ENCODE assay signal across 1 cellular context in the genomic region with DNA sequence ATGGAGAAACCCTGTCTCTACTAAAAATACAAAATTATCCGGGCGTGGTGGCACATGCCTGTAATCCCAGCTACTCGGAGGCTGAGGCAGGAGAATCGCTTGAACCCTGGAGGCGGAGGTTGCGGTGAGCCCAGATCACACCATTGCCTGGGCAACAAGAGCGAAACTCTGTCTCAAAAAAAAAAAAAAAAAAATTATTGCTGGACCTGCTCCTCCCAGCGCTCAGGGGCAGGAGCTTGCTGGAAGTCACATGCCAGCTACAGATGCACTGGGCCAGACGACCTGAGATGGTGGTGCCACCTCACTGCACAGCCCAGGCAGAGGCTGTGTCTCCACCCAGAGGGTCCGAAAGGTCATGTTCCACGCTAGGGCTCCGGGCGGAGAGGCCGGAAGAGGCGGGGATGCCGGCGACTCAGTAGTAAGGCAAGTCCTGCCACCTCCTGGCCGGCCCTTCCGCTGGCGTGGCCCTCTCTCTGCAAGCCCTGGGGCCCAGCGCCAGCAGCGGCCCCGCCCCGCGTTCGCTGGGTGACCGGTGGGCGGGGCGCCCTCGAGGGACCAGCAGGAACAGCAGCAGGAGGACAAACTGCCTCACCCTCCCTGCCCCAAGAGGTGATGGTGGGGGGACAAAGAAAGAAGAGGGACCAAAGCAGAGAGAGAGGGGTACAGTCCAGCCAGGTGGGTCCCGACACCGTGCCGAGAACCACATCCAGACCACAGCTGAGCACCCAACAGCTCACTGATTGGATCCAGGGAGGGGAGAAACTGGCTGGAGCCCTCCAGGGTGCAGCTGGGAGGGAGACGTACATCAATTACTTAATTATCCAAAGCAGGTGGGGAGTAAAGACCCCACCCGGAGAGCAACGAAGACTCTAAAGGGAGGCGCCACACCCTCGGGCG.
TF ChIP-seq lines count a peak whose summit lies in the region.

No MANE protein-coding gene starts in this region.

TF ChIP-seq in K562, 482 proteins besides CTCF, POLR2A, EP300 and RAD21 (continued from another document and continues in another):
- TF ChIP-seq, protein P1, sequence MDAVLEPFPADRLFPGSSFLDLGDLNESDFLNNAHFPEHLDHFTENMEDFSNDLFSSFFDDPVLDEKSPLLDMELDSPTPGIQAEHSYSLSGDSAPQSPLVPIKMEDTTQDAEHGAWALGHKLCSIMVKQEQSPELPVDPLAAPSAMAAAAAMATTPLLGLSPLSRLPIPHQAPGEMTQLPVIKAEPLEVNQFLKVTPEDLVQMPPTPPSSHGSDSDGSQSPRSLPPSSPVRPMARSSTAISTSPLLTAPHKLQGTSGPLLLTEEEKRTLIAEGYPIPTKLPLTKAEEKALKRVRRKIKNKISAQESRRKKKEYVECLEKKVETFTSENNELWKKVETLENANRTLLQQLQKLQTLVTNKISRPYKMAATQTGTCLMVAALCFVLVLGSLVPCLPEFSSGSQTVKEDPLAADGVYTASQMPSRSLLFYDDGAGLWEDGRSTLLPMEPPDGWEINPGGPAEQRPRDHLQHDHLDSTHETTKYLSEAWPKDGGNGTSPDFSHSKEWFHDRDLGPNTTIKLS (IDR thresholded peaks at IDR 0.05; ENCODE audit: borderline replicate concordance, low read depth): peak; percentile 94
- no peak for TF ChIP-seq IRF2 (CRISPR knock-in tag; IDR thresholded peaks at IDR 0.05)
- TF ChIP-seq ZBTB17 (CRISPR knock-in tag; IDR thresholded peaks at IDR 0.05): no peak
- TF ChIP-seq ZBTB11 (CRISPR knock-in tag; IDR thresholded peaks at IDR 0.05): peak; percentile 79 to 92 (median 91); a peak in 5 of 6 replicates
- no peak for TF ChIP-seq CHD4 (IDR thresholded peaks at IDR 0.05; ENCODE audit: insufficient read depth, insufficient replicate concordance, low read depth, low read length, poor library complexity, severe bottlenecking)
- no peak for TF ChIP-seq WHSC1 (IDR thresholded peaks at IDR 0.05; ENCODE audit: low read length)
- no peak for TF ChIP-seq HIVEP1 (CRISPR knock-in tag; IDR thresholded peaks at IDR 0.05)
- TF ChIP-seq HNRNPH1 (optimal IDR thresholded peaks at IDR 0.05; ENCODE audit: low read depth, low read length): no peak
- TF ChIP-seq E2F3 (CRISPR knock-in tag; IDR thresholded peaks at IDR 0.05): no peak
- TF ChIP-seq ELF4 (CRISPR knock-in tag; IDR thresholded peaks at IDR 0.05): peak; percentile 60; the same call in 1 of the 2 replicates
- TF ChIP-seq NR4A1 (CRISPR knock-in tag; IDR thresholded peaks at IDR 0.05): no peak
- TF ChIP-seq NR4A1 (tag; IDR thresholded peaks at IDR 0.05): no peak
- peak; percentile 66 for TF ChIP-seq SMARCA4 (IDR thresholded peaks at IDR 0.05)
- TF ChIP-seq ZKSCAN1 (IDR thresholded peaks at IDR 0.05; ENCODE audit: low read depth, low read length): no peak
- TF ChIP-seq TEAD2 (tag; IDR thresholded peaks at IDR 0.05): no peak
- TF ChIP-seq ZNF311 (CRISPR knock-in tag; IDR thresholded peaks at IDR 0.05): no peak
- TF ChIP-seq CTBP1 (IDR thresholded peaks at IDR 0.05; ENCODE audit: borderline replicate concordance): peak; percentile 90
- TF ChIP-seq MED1 (CRISPR knock-in tag; IDR thresholded peaks at IDR 0.05; ENCODE audit: borderline replicate concordance): no peak
- TF ChIP-seq, protein P2, sequence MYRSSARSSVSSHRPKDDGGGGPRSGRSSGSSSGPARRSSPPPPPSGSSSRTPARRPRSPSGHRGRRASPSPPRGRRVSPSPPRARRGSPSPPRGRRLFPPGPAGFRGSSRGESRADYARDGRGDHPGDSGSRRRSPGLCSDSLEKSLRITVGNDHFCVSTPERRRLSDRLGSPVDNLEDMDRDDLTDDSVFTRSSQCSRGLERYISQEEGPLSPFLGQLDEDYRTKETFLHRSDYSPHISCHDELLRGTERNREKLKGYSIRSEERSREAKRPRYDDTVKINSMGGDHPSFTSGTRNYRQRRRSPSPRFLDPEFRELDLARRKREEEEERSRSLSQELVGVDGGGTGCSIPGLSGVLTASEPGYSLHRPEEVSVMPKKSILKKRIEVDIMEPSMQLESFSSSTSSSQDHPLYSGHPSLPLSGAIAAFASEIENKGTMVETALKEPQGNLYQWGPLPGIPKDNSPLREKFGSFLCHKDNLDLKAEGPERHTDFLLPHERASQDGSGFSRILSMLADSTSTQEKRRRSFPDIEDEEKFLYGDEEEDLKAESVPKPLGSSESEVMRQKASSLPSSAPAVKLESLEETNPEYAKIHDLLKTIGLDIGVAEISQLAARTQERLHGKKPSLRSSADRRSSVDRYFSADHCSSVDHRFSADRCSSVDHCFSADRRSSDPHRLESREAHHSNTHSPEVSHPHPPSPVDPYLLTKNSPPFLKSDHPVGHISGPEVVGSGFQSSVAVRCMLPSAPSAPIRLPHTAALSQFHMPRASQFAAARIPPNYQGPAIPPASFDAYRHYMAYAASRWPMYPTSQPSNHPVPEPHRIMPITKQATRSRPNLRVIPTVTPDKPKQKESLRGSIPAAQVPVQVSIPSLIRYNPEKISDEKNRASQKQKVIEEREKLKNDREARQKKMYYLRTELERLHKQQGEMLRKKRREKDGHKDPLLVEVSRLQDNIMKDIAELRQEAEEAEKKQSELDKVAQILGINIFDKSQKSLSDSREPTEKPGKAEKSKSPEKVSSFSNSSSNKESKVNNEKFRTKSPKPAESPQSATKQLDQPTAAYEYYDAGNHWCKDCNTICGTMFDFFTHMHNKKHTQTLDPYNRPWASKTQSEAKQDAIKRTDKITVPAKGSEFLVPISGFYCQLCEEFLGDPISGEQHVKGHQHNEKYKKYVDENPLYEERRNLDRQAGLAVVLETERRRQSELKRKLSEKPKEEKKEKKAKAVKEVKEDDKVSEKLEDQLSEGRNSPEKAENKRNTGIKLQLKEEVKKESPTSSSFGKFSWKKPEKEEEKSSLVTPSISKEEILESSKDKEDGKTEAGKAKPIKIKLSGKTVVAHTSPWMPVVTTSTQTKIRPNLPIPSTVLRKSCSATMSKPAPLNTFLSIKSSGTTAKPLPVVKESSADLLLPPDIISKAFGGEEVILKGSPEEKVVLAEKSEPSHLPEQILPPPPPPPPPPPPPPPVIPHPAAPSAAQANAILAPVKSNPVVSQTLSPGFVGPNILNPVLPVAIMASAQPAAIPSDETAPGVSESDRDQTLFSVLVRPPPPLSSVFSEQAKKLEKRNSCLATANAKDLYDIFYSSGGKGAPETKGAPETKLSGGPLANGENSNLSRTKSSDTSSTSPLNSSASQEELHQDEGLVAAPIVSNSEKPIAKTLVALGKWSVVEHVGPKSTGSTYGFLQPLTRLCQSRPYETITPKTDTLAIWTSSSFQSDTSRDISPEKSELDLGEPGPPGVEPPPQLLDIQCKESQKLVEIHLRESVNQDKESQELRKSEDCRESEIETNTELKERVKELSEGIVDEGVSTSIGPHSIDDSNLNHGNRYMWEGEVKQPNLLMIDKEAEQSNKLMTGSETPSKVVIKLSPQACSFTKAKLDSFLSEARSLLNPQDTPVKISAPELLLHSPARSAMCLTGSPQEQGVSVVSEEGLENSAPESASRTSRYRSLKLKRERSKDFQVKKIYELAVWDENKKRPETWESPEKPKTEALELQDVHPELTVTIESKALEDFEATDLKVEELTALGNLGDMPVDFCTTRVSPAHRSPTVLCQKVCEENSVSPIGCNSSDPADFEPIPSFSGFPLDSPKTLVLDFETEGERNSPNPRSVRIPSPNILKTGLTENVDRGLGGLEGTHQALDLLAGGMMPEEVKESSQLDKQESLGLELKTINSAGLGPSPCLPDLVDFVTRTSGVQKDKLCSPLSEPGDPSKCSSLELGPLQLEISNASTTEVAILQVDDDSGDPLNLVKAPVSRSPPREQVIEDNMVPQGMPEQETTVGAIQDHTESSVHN (IDR thresholded peaks at IDR 0.05; ENCODE audit: borderline replicate concordance in 1 of 2, low read depth in 1 of 2): no peak
- no peak for TF ChIP-seq BCL6 (CRISPR knock-in tag; IDR thresholded peaks at IDR 0.05)
- no peak for TF ChIP-seq SIX5 (IDR thresholded peaks at IDR 0.05; ENCODE audit: borderline replicate concordance in 1 of 2, insufficient read depth in 1 of 2, low read depth in 1 of 2, low read length in 2 of 2)
- no peak for TF ChIP-seq ZNF639 (CRISPR knock-in tag; conservative IDR thresholded peaks at IDR 0.05 in 1 of 2, IDR thresholded peaks at IDR 0.05 in 1 of 2)
- no peak for TF ChIP-seq GATA2 (CRISPR knock-in tag; IDR thresholded peaks at IDR 0.05)
- TF ChIP-seq KLF6 (CRISPR knock-in tag; IDR thresholded peaks at IDR 0.05; ENCODE audit: borderline replicate concordance): peak; percentile 69; the same call in 1 of the 2 replicates
- TF ChIP-seq ID3 (CRISPR knock-in tag; IDR thresholded peaks at IDR 0.05): no peak
- TF ChIP-seq ID3 (tag; IDR thresholded peaks at IDR 0.05): peak; percentile 85; the same call in 1 of the 2 replicates
- TF ChIP-seq MBD1 (CRISPR knock-in tag; IDR thresholded peaks at IDR 0.05): no peak
- TF ChIP-seq, protein P3, sequence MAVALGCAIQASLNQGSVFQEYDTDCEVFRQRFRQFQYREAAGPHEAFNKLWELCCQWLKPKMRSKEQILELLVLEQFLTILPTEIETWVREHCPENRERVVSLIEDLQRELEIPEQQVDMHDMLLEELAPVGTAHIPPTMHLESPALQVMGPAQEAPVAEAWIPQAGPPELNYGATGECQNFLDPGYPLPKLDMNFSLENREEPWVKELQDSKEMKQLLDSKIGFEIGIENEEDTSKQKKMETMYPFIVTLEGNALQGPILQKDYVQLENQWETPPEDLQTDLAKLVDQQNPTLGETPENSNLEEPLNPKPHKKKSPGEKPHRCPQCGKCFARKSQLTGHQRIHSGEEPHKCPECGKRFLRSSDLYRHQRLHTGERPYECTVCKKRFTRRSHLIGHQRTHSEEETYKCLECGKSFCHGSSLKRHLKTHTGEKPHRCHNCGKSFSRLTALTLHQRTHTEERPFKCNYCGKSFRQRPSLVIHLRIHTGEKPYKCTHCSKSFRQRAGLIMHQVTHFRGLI (CRISPR knock-in tag; IDR thresholded peaks at IDR 0.05): no peak
- 0 out of 2 replicates have a peak, but pooled peaks have one; percentile 11 for TF ChIP-seq ZBTB12 (CRISPR knock-in tag; IDR thresholded peaks at IDR 0.05)
- TF ChIP-seq ZNF134 (CRISPR knock-in tag; conservative IDR thresholded peaks at IDR 0.05): no peak
- no peak for TF ChIP-seq SNIP1 (IDR thresholded peaks at IDR 0.05; ENCODE audit: low read depth)
- TF ChIP-seq ELK1 (CRISPR knock-in tag; IDR thresholded peaks at IDR 0.05): no peak
- peak; percentile 82 for TF ChIP-seq ETV1 (tag; conservative IDR thresholded peaks at IDR 0.05; ENCODE audit: low read depth)
